In genomic region chr14:50657753-50658152, GRCh38 we compare ENCODE assay signal across 17 cellular contexts. TPM values are rescaled to one million over a fixed set of nuclear protein-coding genes. Genes with fewer than 3 reads are reported as not detected.
DNase-seq lines count a peak whose midpoint lies in the region; ATAC-seq and TF ChIP-seq lines count a peak whose summit lies in the region.
"Had no signal": no experiment of that assay in that cellular context is flagged by ENCODE, and none has a peak within 500 bp of the region (broad histone marks: within the 10 kb centered on the region; RNA-seq: fewer than 3 reads in every experiment).

No MANE protein-coding gene starts in this region.

- CTCF ChIA-PET in CD8-positive, alpha-beta T cell (lab: Charles Lee): interaction anchor here (0.7 kb wide), 1 partner anchor 268 kb away, joined by 3 read pairs; no protein-coding TSS in a partner anchor

- WGBS in HUES64: 78% methylated on average over 2 of the region's 2 CpGs

- H3K27ac ChIP-seq in HUES64 (ENCODE audit: low read depth, low read length) (peak overlapping the region; percentile 76), caudate nucleus (ENCODE audit: low read depth, low read length) (peak overlapping the region; percentile 2), left lung (peak overlapping the region; percentile 45 to 73)
- no peak overlapping the region for H3K27ac ChIP-seq in CD8-positive, alpha-beta T cell (ENCODE audit: low read depth, low read length)
- H3K27ac ChIP-seq: foreskin keratinocyte had no signal

- H3K4me3 ChIP-seq in HUES64 (ENCODE audit: low read length): peak overlapping the region; percentile 24
- H3K4me3 ChIP-seq in left lung: no peak overlapping the region
- no peak overlapping the region for H3K4me3 ChIP-seq in CD8-positive, alpha-beta T cell (ENCODE audit: low read depth, low read length)

- H3K36me3 Mint-ChIP-seq in CD8-positive, alpha-beta T cell: peaks cover 9% of the 10 kb centered on the region

- H3K36me3 ChIP-seq in HUES64 (ENCODE audit: insufficient read depth, low read length) (peaks cover 36% of the 10 kb centered on the region), left lung (peaks cover 0 to 4% of the 10 kb centered on the region in 2 donors)
- H3K36me3 ChIP-seq in CD8-positive, alpha-beta T cell (ENCODE audit: insufficient read depth, low read length): no peaks in the 10 kb centered on the region

- no peak for DNase-seq in caudate nucleus (lab: John Stamatoyannopoulos, UW)
- DNase-seq in left lung: no peak
- peak; percentile 34 for DNase-seq in superior temporal gyrus (ENCODE audit: extremely low spot score)
- no peak for DNase-seq in CD8-positive, alpha-beta T cell
- no peak for DNase-seq in activated CD4-positive, alpha-beta T cell treated with anti-CD3 and anti-CD28 coated beads for 1 hour
- DNase-seq in NCI-H1092 treated with DMSO at 0.1 percent for 48 hours (lab: John Stamatoyannopoulos, UW): no peak
- DNase-seq: activated CD8-positive, alpha-beta T cell treated with anti-CD3 and anti-CD28 coated beads, Interleukin-2, amount 10 ng/mL, durations not matched to agents 7 days and 5 days; activated effector memory CD4-positive, alpha-beta T cell treated with anti-CD3 and anti-CD28 coated beads, Interleukin-2, amount 50 U/mL, for 16 hours; CD8-positive, alpha-beta memory T cell; foreskin keratinocyte; MM.1S; posterior cingulate gyrus; stimulated activated CD4-positive, alpha-beta T cell treated with anti-CD3 and anti-CD28 coated beads, Interleukin-4, amount 100 ng/mL, for 4 hours; stimulated activated naive CD8-positive, alpha-beta T cell treated with anti-CD3 and anti-CD28 coated beads, Interleukin-15, amount 100 ng/mL, for 72 hours; SW 1271 had no signal

- H3K27me3 Mint-ChIP-seq in CD8-positive, alpha-beta T cell (ENCODE audit: low read depth): no peaks in the 10 kb centered on the region
- H3K27me3 Mint-ChIP-seq: CD8-positive, alpha-beta memory T cell; stimulated activated naive CD8-positive, alpha-beta T cell treated with anti-CD3 and anti-CD28 coated beads, Interleukin-15, amount 100 ng/mL, for 72 hours had no signal

- H3K9me3 ChIP-seq in HUES64 (ENCODE audit: insufficient read depth, low read depth, low read length) (no peaks in the 10 kb centered on the region), left lung (no peaks in the 10 kb centered on the region)
- no peaks in the 10 kb centered on the region for H3K9me3 ChIP-seq in CD8-positive, alpha-beta T cell (ENCODE audit: low read length)

- no peak overlapping the region for H3K27ac Mint-ChIP-seq in CD8-positive, alpha-beta T cell
- H3K27ac Mint-ChIP-seq: activated CD8-positive, alpha-beta T cell treated with anti-CD3 and anti-CD28 coated beads, Interleukin-2, amount 10 ng/mL, durations not matched to agents 7 days and 5 days; stimulated activated naive CD8-positive, alpha-beta T cell treated with anti-CD3 and anti-CD28 coated beads, Interleukin-15, amount 100 ng/mL, for 72 hours had no signal

- intact Hi-C loops in left lung (cut with DNase I): no loop called here
- intact Hi-C loops in CD8-positive, alpha-beta T cell (cut with DNase I, micrococcal nuclease): loop anchor here in 1 of 2 experiments (2.0 kb wide), 1 partner anchor 19 kb away; no protein-coding TSS in a partner anchor

- POLR2A ChIA-PET in CD8-positive, alpha-beta T cell (lab: Charles Lee): interaction anchor here (1.0 kb wide), 1 partner anchor 15 kb away, joined by 4 read pairs; no protein-coding TSS in a partner anchor

- no peak for TF ChIP-seq CTCF in left lung (IDR thresholded peaks at IDR 0.05)
- TF ChIP-seq CTCF in CD8-positive, alpha-beta T cell (IDR thresholded peaks at IDR 0.05): no peak

- H3K4me1 ChIP-seq in HUES64 (ENCODE audit: insufficient read depth, low read length) (peaks cover 27% of the 10 kb centered on the region), left lung (peaks cover 12 to 20% of the 10 kb centered on the region in 2 donors)
- no peaks in the 10 kb centered on the region for H3K4me1 ChIP-seq in CD8-positive, alpha-beta T cell (ENCODE audit: insufficient read depth, low read length)

- H3K4me1 Mint-ChIP-seq in CD8-positive, alpha-beta T cell (ENCODE audit: low read depth): no peaks in the 10 kb centered on the region
- H3K4me1 Mint-ChIP-seq: stimulated activated naive CD8-positive, alpha-beta T cell treated with anti-CD3 and anti-CD28 coated beads, Interleukin-15, amount 100 ng/mL, for 72 hours had no signal

- H3K27me3 ChIP-seq in HUES64 (ENCODE audit: insufficient read depth, low read length): no peaks in the 10 kb centered on the region
- H3K27me3 ChIP-seq in left lung: no peaks in the 10 kb centered on the region
- no peaks in the 10 kb centered on the region for H3K27me3 ChIP-seq in CD8-positive, alpha-beta T cell (ENCODE audit: insufficient read depth, low read length)
- H3K27me3 ChIP-seq: foreskin keratinocyte had no signal

- H3K4me3 Mint-ChIP-seq in CD8-positive, alpha-beta T cell: no peak overlapping the region
- H3K4me3 Mint-ChIP-seq: activated CD8-positive, alpha-beta T cell treated with anti-CD3 and anti-CD28 coated beads, Interleukin-2, amount 10 ng/mL, durations not matched to agents 7 days and 5 days; CD8-positive, alpha-beta memory T cell; stimulated activated naive CD8-positive, alpha-beta T cell treated with anti-CD3 and anti-CD28 coated beads, Interleukin-15, amount 100 ng/mL, for 72 hours had no signal

- peak; percentile 31 for ATAC-seq in left lung
- ATAC-seq in CD8-positive, alpha-beta T cell: no peak
- ATAC-seq in GM19455 (IDR thresholded peaks at IDR 0.05; ENCODE audit: unreplicated experiment): no peak
- ATAC-seq: activated CD8-positive, alpha-beta T cell treated with anti-CD3 and anti-CD28 coated beads, Interleukin-2, amount 10 ng/mL, durations not matched to agents 7 days and 5 days; foreskin keratinocyte; stimulated activated naive CD8-positive, alpha-beta T cell treated with anti-CD3 and anti-CD28 coated beads, Interleukin-15, amount 100 ng/mL, for 72 hours had no signal

- H3K9me3 Mint-ChIP-seq in CD8-positive, alpha-beta T cell: no peaks in the 10 kb centered on the region
- H3K9me3 Mint-ChIP-seq: CD8-positive, alpha-beta memory T cell; stimulated activated naive CD8-positive, alpha-beta T cell treated with anti-CD3 and anti-CD28 coated beads, Interleukin-15, amount 100 ng/mL, for 72 hours had no signal

- peak overlapping the region; percentile 28; the same call in 1 of the 2 replicates for H3K9ac ChIP-seq in HUES64 (ENCODE audit: low read depth, low read length)

RNA-seq across cellular contexts. Expression of gene SAV1, which starts 10.4 kb away (rescaled TPM):
- 43.6 TPM for polyA plus RNA-seq in HUES64 (2013, experiment 1 of 2)
- 44.2 TPM for polyA plus RNA-seq in HUES64 (2013, experiment 2 of 2)
- total RNA-seq in left lung: 10 to 100 TPM; 28.2 to 32.3 TPM
- 10 to 100 TPM; 13.1 to 13.4 TPM for total RNA-seq in CD8-positive, alpha-beta T cell
